ENCODE assay signal across 1 cellular context in the genomic region with DNA sequence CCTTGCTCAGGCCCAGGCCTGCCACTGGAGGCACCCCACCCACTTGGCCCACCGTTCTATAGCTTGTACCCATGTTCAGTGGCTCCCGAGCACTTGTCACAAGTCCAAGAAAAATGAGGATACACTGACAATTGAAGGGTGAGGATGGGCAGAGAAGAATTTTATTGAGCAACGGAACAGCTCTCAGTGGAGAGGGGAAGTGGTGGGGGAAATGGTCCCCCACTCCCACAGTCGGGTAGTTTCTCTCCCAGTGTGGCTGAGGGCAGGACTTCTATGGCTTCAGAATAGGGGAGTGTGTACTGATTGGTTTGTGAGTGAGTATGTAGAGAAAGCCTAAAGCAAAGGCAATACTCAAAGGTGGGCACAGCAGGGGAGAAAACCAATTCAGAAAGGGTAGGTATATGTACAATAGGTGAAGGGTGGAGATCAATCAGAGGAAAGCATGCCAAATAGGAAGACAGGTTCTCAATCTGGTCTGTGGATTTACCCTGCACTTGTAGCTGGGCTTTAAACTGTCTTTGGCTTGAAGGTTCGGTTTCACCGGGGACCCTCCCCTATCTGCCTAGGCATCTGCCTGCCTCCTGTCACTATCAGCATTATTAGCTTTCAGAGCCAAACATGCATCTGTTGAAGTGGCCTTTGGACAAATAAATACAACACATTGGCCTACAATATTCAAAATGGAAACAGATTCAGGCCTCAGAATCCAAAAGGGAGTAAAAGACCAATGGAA.
TF ChIP-seq lines count a peak whose summit lies in the region.

No MANE protein-coding gene starts in this region.

TF ChIP-seq in HEK293, 187 proteins besides CTCF, POLR2A, EP300 and RAD21 (continued from another document):
- TF ChIP-seq, protein P1, sequence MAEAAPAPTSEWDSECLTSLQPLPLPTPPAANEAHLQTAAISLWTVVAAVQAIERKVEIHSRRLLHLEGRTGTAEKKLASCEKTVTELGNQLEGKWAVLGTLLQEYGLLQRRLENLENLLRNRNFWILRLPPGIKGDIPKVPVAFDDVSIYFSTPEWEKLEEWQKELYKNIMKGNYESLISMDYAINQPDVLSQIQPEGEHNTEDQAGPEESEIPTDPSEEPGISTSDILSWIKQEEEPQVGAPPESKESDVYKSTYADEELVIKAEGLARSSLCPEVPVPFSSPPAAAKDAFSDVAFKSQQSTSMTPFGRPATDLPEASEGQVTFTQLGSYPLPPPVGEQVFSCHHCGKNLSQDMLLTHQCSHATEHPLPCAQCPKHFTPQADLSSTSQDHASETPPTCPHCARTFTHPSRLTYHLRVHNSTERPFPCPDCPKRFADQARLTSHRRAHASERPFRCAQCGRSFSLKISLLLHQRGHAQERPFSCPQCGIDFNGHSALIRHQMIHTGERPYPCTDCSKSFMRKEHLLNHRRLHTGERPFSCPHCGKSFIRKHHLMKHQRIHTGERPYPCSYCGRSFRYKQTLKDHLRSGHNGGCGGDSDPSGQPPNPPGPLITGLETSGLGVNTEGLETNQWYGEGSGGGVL (tag by site-specific recombination; IDR thresholded peaks at IDR 0.05): peak; percentile 59
